In the genomic region with DNA sequence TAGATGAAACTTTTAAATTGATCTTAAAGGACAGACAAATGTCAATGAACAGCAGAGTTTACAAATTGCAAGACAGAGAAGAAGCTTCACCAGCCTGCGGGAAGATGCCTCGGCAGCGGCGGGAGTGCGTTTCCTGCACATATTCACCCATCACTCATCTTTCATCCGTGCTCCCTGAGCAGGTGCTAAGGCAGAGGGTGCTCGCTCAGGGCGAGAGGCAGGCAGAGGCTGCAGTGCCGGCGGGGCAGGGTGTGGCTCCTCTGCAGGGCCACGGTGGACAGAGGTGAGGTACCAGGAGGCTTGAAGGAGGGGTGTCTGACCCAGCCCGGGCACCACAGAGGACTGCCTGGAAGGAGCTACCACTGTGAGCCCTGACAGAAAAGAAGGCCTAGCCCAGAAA, we compare ENCODE assay signal across 20 cellular contexts.
DNase-seq lines count a peak whose midpoint lies in the region; ATAC-seq, FAIRE-seq and TF ChIP-seq lines count a peak whose summit lies in the region.
"Had no signal": no experiment of that assay in that cellular context is flagged by ENCODE, and none has a peak within 500 bp of the region (broad histone marks: within the 10 kb centered on the region; RNA-seq: fewer than 3 reads in every experiment).

No MANE protein-coding gene starts in this region.

- H3K4me2 ChIP-seq in H1 (ENCODE audit: insufficient read depth in 1 of 2, low read depth in 2 of 2, low read length in 2 of 2) (no peak overlapping the region), neural progenitor cell (no peak overlapping the region)
- H3K4me2 ChIP-seq: KMS-11 had no signal

- no peak for ATAC-seq in natural killer cell treated with Interleukin-12 subunit alpha and Interleukin-12 subunit beta and Interleukin-15 and Interleukin-18, amount 100 ng/mL, for 72 hours
- ATAC-seq in natural killer cell (no peak), HG03521 (IDR thresholded peaks at IDR 0.05; ENCODE audit: unreplicated experiment) (no peak)
- ATAC-seq: CD8-positive, alpha-beta T cell; GM12878 had no signal

- intact Hi-C loops in natural killer cell (cut with micrococcal nuclease) (no loop called here), sigmoid colon (cut with DNase I) (no loop called here)

- H3K9ac ChIP-seq in H1 (replicated peaks in 1 of 4; ENCODE audit: extremely low read depth in 1 of 4, low read depth in 3 of 4, low read length in 3 of 4) (no peak overlapping the region), neural progenitor cell (no peak overlapping the region)
- H3K9ac ChIP-seq: KMS-11 had no signal

- H3K23me2 ChIP-seq in H1 (ENCODE audit: low read depth, low read length): no peaks in the 10 kb centered on the region; the same call in 1 of the 2 replicates

- H4K5ac ChIP-seq in H1 (ENCODE audit: insufficient read length, low read depth, low read length): no peak overlapping the region

- no peak overlapping the region for H3K56ac ChIP-seq in H1 (replicated peaks; ENCODE audit: insufficient read length, low read depth, low read length)

- CTCF ChIA-PET in H1 (lab: Charles Lee; ENCODE audit: partially characterized antibody): no interaction called here

- no peak overlapping the region for H2BK15ac ChIP-seq in H1 (ENCODE audit: low read length)

- TF ChIP-seq CTCF in natural killer cell (IDR thresholded peaks at IDR 0.05): no peak
- TF ChIP-seq CTCF in H1 (IDR thresholded peaks at IDR 0.05; ENCODE audit: control extremely low read depth in 1 of 3, insufficient read depth in 1 of 3, low read depth in 1 of 3, low read length in 3 of 3): no peak
- no peak for TF ChIP-seq CTCF in neural progenitor cell (IDR thresholded peaks at IDR 0.05)
- no peak for TF ChIP-seq CTCF in sigmoid colon (IDR thresholded peaks at IDR 0.05)
- no peak for TF ChIP-seq CTCF in GM20000 (IDR thresholded peaks at IDR 0.05; ENCODE audit: extremely low read depth, missing control alignments)

- no peak overlapping the region for H3K4me3 Mint-ChIP-seq in natural killer cell treated with Interleukin-12 subunit alpha and Interleukin-12 subunit beta and Interleukin-15 and Interleukin-18, amount 100 ng/mL, for 72 hours
- H3K4me3 Mint-ChIP-seq in natural killer cell (no peak overlapping the region), neural progenitor cell (peak overlapping the region; percentile 20)
- H3K4me3 Mint-ChIP-seq: CD14-positive monocyte; CD8-positive, alpha-beta T cell; H9 had no signal

- TF ChIP-seq RAD21 in H1 (IDR thresholded peaks at IDR 0.05 in 1 of 2, conservative IDR thresholded peaks at IDR 0.05 in 1 of 2; ENCODE audit: low read depth in 2 of 2, low read length in 2 of 2): no peak

- POLR2A ChIA-PET in H1 (lab: Charles Lee; ENCODE audit: partially characterized antibody): no interaction called here

- no peak overlapping the region for H3K23ac ChIP-seq in H1 (ENCODE audit: insufficient read length)

- H3K27ac Mint-ChIP-seq in natural killer cell treated with Interleukin-12 subunit alpha and Interleukin-12 subunit beta and Interleukin-15 and Interleukin-18, amount 100 ng/mL, for 72 hours: no peak overlapping the region
- H3K27ac Mint-ChIP-seq in natural killer cell (no peak overlapping the region), neural progenitor cell (peak overlapping the region; percentile 4)
- H3K27ac Mint-ChIP-seq: CD8-positive, alpha-beta T cell; H9 had no signal

- H3K4me1 Mint-ChIP-seq in natural killer cell treated with Interleukin-12 subunit alpha and Interleukin-12 subunit beta and Interleukin-15 and Interleukin-18, amount 100 ng/mL, for 72 hours (ENCODE audit: low read depth in 2 of 2): peaks cover 0 to 5% of the 10 kb centered on the region in 2 donors
- peaks cover 4 to 5% of the 10 kb centered on the region in 2 donors for H3K4me1 Mint-ChIP-seq in natural killer cell
- H3K4me1 Mint-ChIP-seq in neural progenitor cell: peaks cover 56% of the 10 kb centered on the region

- no peak overlapping the region for H3K14ac ChIP-seq in H1 (ENCODE audit: insufficient read length)

- no peak overlapping the region for H2BK5ac ChIP-seq in H1 (ENCODE audit: low read depth, low read length)

- H4K20me1 ChIP-seq in H1 (replicated peaks in 1 of 2; ENCODE audit: control insufficient read depth in 1 of 2, insufficient read depth in 2 of 2, low read length in 2 of 2) (no peaks in the 10 kb centered on the region), neural progenitor cell (ENCODE audit: low read depth) (no peaks in the 10 kb centered on the region)

- H3K4me3 ChIP-seq in H1 (ENCODE audit: extremely low read depth in 1 of 4, insufficient read depth in 2 of 4, low read depth in 3 of 4, low read length in 4 of 4): no peak overlapping the region
- H3K4me3 ChIP-seq in neural progenitor cell: no peak overlapping the region
- H3K4me3 ChIP-seq in sigmoid colon: no peak overlapping the region
- H3K4me3 ChIP-seq: GM12878 had no signal

- no peaks in the 10 kb centered on the region for H3K9me3 ChIP-seq in H1 (ENCODE audit: insufficient read depth in 2 of 2, low read depth in 1 of 2, low read length in 1 of 2)
- H3K9me3 ChIP-seq in neural progenitor cell (ENCODE audit: low read depth): no peaks in the 10 kb centered on the region
- H3K9me3 ChIP-seq in sigmoid colon: no peaks in the 10 kb centered on the region
- H3K9me3 ChIP-seq: BE2C had no signal

- H3F3A ChIP-seq in neural progenitor cell (ENCODE audit: low read depth): no peaks in the 10 kb centered on the region

- peak overlapping the region; percentile 55 for H4K91ac ChIP-seq in H1 (replicated peaks; ENCODE audit: insufficient read length, low read length)

- no peak for FAIRE-seq in H1 (lab: Jason Lieb, UNC)
- FAIRE-seq: GM12878 had no signal

- no peaks in the 10 kb centered on the region for H3K79me1 ChIP-seq in H1 (ENCODE audit: low read depth, low read length)

- no peak overlapping the region for H3K18ac ChIP-seq in H1 (ENCODE audit: extremely low read depth, low read length)

- H3K4ac ChIP-seq in H1 (replicated peaks; ENCODE audit: insufficient read length, low read depth, low read length): no peak overlapping the region

- H2BK20ac ChIP-seq in H1 (ENCODE audit: low read length): 0 out of 2 replicates have a peak overlapping the region, but pooled peaks have one; percentile 86

- H3K4me1 ChIP-seq in H1 (replicated peaks in 1 of 4; ENCODE audit: control insufficient read depth in 3 of 4, insufficient read depth in 4 of 4, low read length in 3 of 4) (peaks cover 0 to 20% (median 14%) of the 10 kb centered on the region in 4 experiments; a peak in 6 of 7 replicates), neural progenitor cell (peaks cover 33% of the 10 kb centered on the region), sigmoid colon (no peaks in the 10 kb centered on the region)
- H3K4me1 ChIP-seq: BE2C had no signal

- TF ChIP-seq POLR2A in H1 (IDR thresholded peaks at IDR 0.05; ENCODE audit: control extremely low read depth in 1 of 2, low read depth in 2 of 2, low read length in 2 of 2) (no peak), sigmoid colon (IDR thresholded peaks at IDR 0.05) (no peak)

- H2BK12ac ChIP-seq in H1 (ENCODE audit: low read depth, low read length): 0 out of 2 replicates have a peak overlapping the region, but pooled peaks have one; percentile 87

- H3K27me3 ChIP-seq in H1 (replicated peaks in 1 of 4; ENCODE audit: control insufficient read depth in 3 of 4, extremely low read depth in 1 of 4, insufficient read depth in 3 of 4, low read length in 3 of 4) (no peaks in the 10 kb centered on the region), neural progenitor cell (no peaks in the 10 kb centered on the region), sigmoid colon (peaks cover 3 to 36% (median 12%) of the 10 kb centered on the region in 3 donors)
- H3K27me3 ChIP-seq: BE2C had no signal

- 89% methylated on average over 11 of the region's 12 CpGs; no CpG with 5 or more reads in 1 of the 2 experiments for WGBS in H1 (ENCODE audit: extremely low coverage in 1 of 2, insufficient coverage in 1 of 2, insufficient read length in 1 of 2, insufficient replicate concordance in 2 of 2, low coverage in 1 of 2, low lambda C conversion rate in 2 of 2, missing lambda C conversion rate in 1 of 2), 2 experiments
- 64 to 76% methylated on average over 12 of the region's 12 CpGs for WGBS in sigmoid colon, 2 donors

- H3K27ac ChIP-seq in H1 (ENCODE audit: low read depth, low read length) (no peak overlapping the region), neural progenitor cell (no peak overlapping the region), sigmoid colon (no peak overlapping the region)
- H3K27ac ChIP-seq: KMS-11 had no signal

- no peaks in the 10 kb centered on the region for H3K36me3 ChIP-seq in H1 (ENCODE audit: control insufficient read depth in 2 of 4, insufficient read depth in 4 of 4, low read length in 3 of 4)
- H3K36me3 ChIP-seq in neural progenitor cell: no peaks in the 10 kb centered on the region
- H3K36me3 ChIP-seq in sigmoid colon: no peaks in the 10 kb centered on the region
- H3K36me3 ChIP-seq: BE2C had no signal

- no peaks in the 10 kb centered on the region for H3K79me2 ChIP-seq in H1 (ENCODE audit: control insufficient read depth in 1 of 2, insufficient read depth in 2 of 2, low read length in 2 of 2)
- no peaks in the 10 kb centered on the region for H3K79me2 ChIP-seq in neural progenitor cell (ENCODE audit: low read depth)

- peak; percentile 31 for DNase-seq in natural killer cell treated with Interleukin-12 subunit alpha and Interleukin-12 subunit beta and Interleukin-15 and Interleukin-18, amount 100 ng/mL, for 72 hours (ENCODE audit: low spot score)
- DNase-seq in natural killer cell: no peak
- DNase-seq in H1 (ENCODE audit: low read depth in 1 of 2, low spot score in 2 of 2): no peak
- DNase-seq in neural progenitor cell (ENCODE audit: low spot score): no peak
- DNase-seq in sigmoid colon: peak; percentile 40
- DNase-seq in A172 (ENCODE audit: low spot score): no peak
- DNase-seq in GM20000 (ENCODE audit: low spot score): no peak
- DNase-seq: 8988T; BE2C; Calu3; CD8-positive, alpha-beta T cell; DMS53; DND-41; EL; GOT3; H9 had no signal

- H3K36me3 Mint-ChIP-seq in natural killer cell treated with Interleukin-12 subunit alpha and Interleukin-12 subunit beta and Interleukin-15 and Interleukin-18, amount 100 ng/mL, for 72 hours: no peaks in the 10 kb centered on the region
- H3K36me3 Mint-ChIP-seq in natural killer cell: no peaks in the 10 kb centered on the region
- no peaks in the 10 kb centered on the region for H3K36me3 Mint-ChIP-seq in neural progenitor cell
- H3K36me3 Mint-ChIP-seq: CD14-positive monocyte; CD8-positive, alpha-beta T cell had no signal

- H3K9me3 Mint-ChIP-seq in natural killer cell treated with Interleukin-12 subunit alpha and Interleukin-12 subunit beta and Interleukin-15 and Interleukin-18, amount 100 ng/mL, for 72 hours: no peaks in the 10 kb centered on the region
- H3K9me3 Mint-ChIP-seq in natural killer cell (no peaks in the 10 kb centered on the region), neural progenitor cell (peaks cover 5% of the 10 kb centered on the region)
- H3K9me3 Mint-ChIP-seq: CD8-positive, alpha-beta T cell; H9 had no signal

- no peak overlapping the region for H2BK120ac ChIP-seq in H1 (replicated peaks; ENCODE audit: low read depth, low read length)

- H4K8ac ChIP-seq in H1 (ENCODE audit: extremely low read depth, insufficient read depth, low read length): peak overlapping the region; percentile 29; the same call in 1 of the 2 replicates

- no peak for TF ChIP-seq EP300 in H1 (IDR thresholded peaks at IDR 0.05; ENCODE audit: borderline replicate concordance in 1 of 2, low read depth in 2 of 2, low read length in 2 of 2)
- TF ChIP-seq EP300 in sigmoid colon (IDR thresholded peaks at IDR 0.05): no peak

- no peak overlapping the region for H2AFZ ChIP-seq in H1 (ENCODE audit: low read length)
- H2AFZ ChIP-seq in neural progenitor cell (replicated peaks): no peak overlapping the region

- peaks cover 20 to 25% of the 10 kb centered on the region in 2 donors for H3K27me3 Mint-ChIP-seq in natural killer cell treated with Interleukin-12 subunit alpha and Interleukin-12 subunit beta and Interleukin-15 and Interleukin-18, amount 100 ng/mL, for 72 hours
- H3K27me3 Mint-ChIP-seq in natural killer cell (ENCODE audit: low read depth in 2 of 2): peaks cover 16 to 17% of the 10 kb centered on the region in 2 donors
- peaks cover 25% of the 10 kb centered on the region for H3K27me3 Mint-ChIP-seq in neural progenitor cell (ENCODE audit: insufficient read depth, low read depth)

- H2AK5ac ChIP-seq in H1 (ENCODE audit: low read depth, low read length): peak overlapping the region; percentile 78; the same call in 1 of the 2 replicates

Comparison
In these comparisons a context has a peak if more than half of its experiments do, and no peak if none do; other contexts are left out.
1. DNase-seq: peak in natural killer cell treated with Interleukin-12 subunit alpha and Interleukin-12 subunit beta and Interleukin-15 and Interleukin-18, amount 100 ng/mL, for 72 hours (single experiment) and sigmoid colon (single experiment); none in natural killer cell (single experiment), H1 (0 of 2), neural progenitor cell (single experiment), A172 (single experiment) and GM20000 (single experiment).